In genomic region chr5:17434982-17435381, GRCh38 we compare ENCODE assay signal across 23 cellular contexts.
DNase-seq lines count a peak whose midpoint lies in the region; ATAC-seq and TF ChIP-seq lines count a peak whose summit lies in the region.
"Had no signal": no experiment of that assay in that cellular context is flagged by ENCODE, and none has a peak within 500 bp of the region (broad histone marks: within the 10 kb centered on the region; RNA-seq: fewer than 3 reads in every experiment).

No MANE protein-coding gene starts in this region.

- H3K9ac ChIP-seq in MM.1S (ENCODE audit: low read length) = no peak overlapping the region

- no peak overlapping the region for H3K4me2 ChIP-seq in MM.1S (ENCODE audit: low read depth, low read length)

- no peaks in the 10 kb centered on the region for H4K20me1 ChIP-seq in MM.1S (ENCODE audit: insufficient read depth, low read length)

- no peaks in the 10 kb centered on the region for H3K9me2 ChIP-seq in MM.1S (replicated peaks; ENCODE audit: insufficient read depth, low read length)

- H3K36me3 ChIP-seq in MM.1S (replicated peaks; ENCODE audit: insufficient read depth, low read length) (no peaks in the 10 kb centered on the region), suprapubic skin (no peaks in the 10 kb centered on the region)
- H3K36me3 ChIP-seq: heart left ventricle, thoracic aorta had no signal

- TF ChIP-seq CTCF in MM.1S (IDR thresholded peaks at IDR 0.05; ENCODE audit: low read length) (no peak), suprapubic skin (IDR thresholded peaks at IDR 0.05) (no peak), foreskin keratinocyte (conservative IDR thresholded peaks at IDR 0.05) (no peak)

- H3F3A ChIP-seq in MM.1S (ENCODE audit: insufficient read depth, low read length) = no peaks in the 10 kb centered on the region

- H3K4me1 ChIP-seq in MM.1S (ENCODE audit: low read length) (peaks cover 12% of the 10 kb centered on the region), suprapubic skin (peaks cover 5% of the 10 kb centered on the region), foreskin keratinocyte (no peaks in the 10 kb centered on the region)

- DNase-seq in MM.1S = peak; percentile 25
- DNase-seq in NCI-H2029 (lab: John Stamatoyannopoulos, UW) = no peak
- no peak for DNase-seq in suprapubic skin (ENCODE audit: low spot score in 2 of 2)
- no peak for DNase-seq in DMS153 treated with DMSO at 0.1 percent for 48 hours (lab: John Stamatoyannopoulos, UW; ENCODE audit: unreplicated experiment)
- DNase-seq in foreskin keratinocyte = no peak
- DNase-seq: activated CD4-positive, alpha-beta T cell treated with anti-CD3 and anti-CD28 coated beads for 48 hours; activated naive CD4-positive, alpha-beta T cell treated with Interleukin-2 at 50 U/mL for 16 hours; activated T-cell treated with anti-CD3 and anti-CD28 coated beads for 4 hours; aorta; cerebellar nuclear complex; effector memory CD4-positive, alpha-beta T cell; heart left ventricle; Kasumi-1; NCI-H1436; NCI-H226; stimulated activated CD4-positive, alpha-beta T cell treated with anti-CD3 and anti-CD28 coated beads, Interleukin-4, amount 100 ng/mL, for 4 hours; stimulated activated CD8-positive, alpha-beta memory T cell treated with anti-CD3 and anti-CD28 coated beads, Interleukin-4, amount 100 ng/mL, for 48 hours had no signal

- H3K27me3 ChIP-seq in MM.1S (replicated peaks; ENCODE audit: insufficient read depth, low read length) (no peaks in the 10 kb centered on the region), suprapubic skin (no peaks in the 10 kb centered on the region), foreskin keratinocyte (no peaks in the 10 kb centered on the region)
- H3K27me3 ChIP-seq: heart left ventricle had no signal

- H2AFZ ChIP-seq in MM.1S (ENCODE audit: low read length) = no peak overlapping the region

- no peak for TF ChIP-seq EP300 in suprapubic skin (IDR thresholded peaks at IDR 0.05)

- no peak overlapping the region for H3K27ac ChIP-seq in MM.1S (ENCODE audit: low read length)
- no peak overlapping the region for H3K27ac ChIP-seq in suprapubic skin
- H3K27ac ChIP-seq in foreskin keratinocyte = no peak overlapping the region
- H3K27ac ChIP-seq: thoracic aorta had no signal

- ATAC-seq in GM18868 (IDR thresholded peaks at IDR 0.05; ENCODE audit: unreplicated experiment) = peak; percentile 55
- ATAC-seq in GM21576 (IDR thresholded peaks at IDR 0.05; ENCODE audit: unreplicated experiment) = peak; percentile 64
- ATAC-seq in HG03045 (IDR thresholded peaks at IDR 0.05; ENCODE audit: unreplicated experiment) = peak; percentile 38
- no peak for ATAC-seq in foreskin keratinocyte
- ATAC-seq: heart left ventricle had no signal

- no peaks in the 10 kb centered on the region for H3K9me3 ChIP-seq in MM.1S (replicated peaks; ENCODE audit: insufficient read depth, low read length)
- no peaks in the 10 kb centered on the region for H3K9me3 ChIP-seq in suprapubic skin
- H3K9me3 ChIP-seq: thoracic aorta had no signal

- no peaks in the 10 kb centered on the region for H3K79me2 ChIP-seq in MM.1S (ENCODE audit: low read length)

- no peak for TF ChIP-seq POLR2A in suprapubic skin (IDR thresholded peaks at IDR 0.05)

- H3K4me3 ChIP-seq in MM.1S (ENCODE audit: low read length) (no peak overlapping the region), suprapubic skin (no peak overlapping the region)
- H3K4me3 ChIP-seq: heart left ventricle, lung, skin epidermis, thoracic aorta had no signal
